Comparison of ENCODE assay signal across 1 cellular context in the genomic region with DNA sequence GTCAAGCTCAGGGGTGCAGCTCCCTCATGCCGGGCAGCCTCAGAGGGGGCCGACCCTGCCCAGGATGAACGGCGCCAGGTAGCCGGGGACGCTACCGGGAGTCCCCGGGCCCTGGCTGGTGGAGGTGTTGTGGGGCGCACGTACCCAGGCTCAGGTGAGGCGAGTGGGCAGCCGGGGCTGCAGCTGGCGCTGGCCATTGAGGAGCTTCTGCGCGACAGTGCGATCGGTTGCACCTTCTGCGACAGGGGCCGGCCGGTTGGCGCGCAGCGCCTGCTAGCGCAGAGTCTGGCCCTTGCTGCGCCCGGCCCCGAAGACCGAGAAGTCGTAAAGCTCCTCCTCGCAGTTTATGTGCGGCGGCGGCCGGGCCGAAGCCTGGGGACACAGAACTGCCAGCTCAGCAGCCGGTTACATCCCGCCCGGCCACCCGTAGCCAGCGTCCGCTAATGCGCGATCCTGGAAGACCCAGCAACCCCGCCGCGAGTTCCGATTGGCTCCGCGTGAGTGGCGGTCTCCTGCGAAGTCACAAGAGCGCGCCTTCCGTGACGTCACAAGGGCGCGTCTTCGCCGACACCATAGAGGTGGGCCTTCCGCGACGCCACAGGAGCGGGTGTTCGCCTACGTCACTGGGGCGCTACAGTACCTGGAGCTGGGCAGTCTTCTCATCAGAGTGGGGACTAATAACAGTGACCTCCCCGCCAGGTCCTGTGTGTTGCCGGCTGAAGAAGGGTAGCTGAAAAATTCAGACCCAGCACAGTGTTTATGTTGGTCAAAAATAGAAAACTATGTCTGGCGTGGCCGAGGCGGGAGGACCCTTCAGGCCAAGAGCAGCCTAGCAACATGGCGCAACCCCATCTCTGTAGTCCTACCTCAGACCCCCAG.
TF ChIP-seq lines count a peak whose summit lies in the region.
"Not testable (repeated sequence)": the region's sequence is repeated elsewhere in the genome, so short reads cannot be mapped to it uniquely, and the experiment has no call there.

No MANE protein-coding gene starts in this region.

TF ChIP-seq in HepG2, 621 proteins besides CTCF, POLR2A, EP300 and RAD21 (continued from another document and continues in another):
- TF ChIP-seq, protein P1, sequence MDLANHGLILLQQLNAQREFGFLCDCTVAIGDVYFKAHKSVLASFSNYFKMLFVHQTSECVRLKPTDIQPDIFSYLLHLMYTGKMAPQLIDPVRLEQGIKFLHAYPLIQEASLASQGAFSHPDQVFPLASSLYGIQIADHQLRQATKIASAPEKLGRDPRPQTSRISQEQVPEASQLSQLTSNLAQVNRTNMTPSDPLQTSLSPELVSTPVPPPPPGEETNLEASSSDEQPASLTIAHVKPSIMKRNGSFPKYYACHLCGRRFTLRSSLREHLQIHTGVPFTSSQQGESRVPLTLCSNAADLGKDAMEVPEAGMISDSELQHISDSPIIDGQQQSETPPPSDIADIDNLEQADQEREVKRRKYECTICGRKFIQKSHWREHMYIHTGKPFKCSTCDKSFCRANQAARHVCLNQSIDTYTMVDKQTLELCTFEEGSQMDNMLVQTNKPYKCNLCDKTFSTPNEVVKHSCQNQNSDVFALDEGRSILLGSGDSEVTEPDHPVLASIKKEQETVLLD (CRISPR knock-in tag; IDR thresholded peaks at IDR 0.05; ENCODE audit: low read depth) = peak; percentile 53; the same call in 1 of the 2 replicates
- TF ChIP-seq, protein P2, sequence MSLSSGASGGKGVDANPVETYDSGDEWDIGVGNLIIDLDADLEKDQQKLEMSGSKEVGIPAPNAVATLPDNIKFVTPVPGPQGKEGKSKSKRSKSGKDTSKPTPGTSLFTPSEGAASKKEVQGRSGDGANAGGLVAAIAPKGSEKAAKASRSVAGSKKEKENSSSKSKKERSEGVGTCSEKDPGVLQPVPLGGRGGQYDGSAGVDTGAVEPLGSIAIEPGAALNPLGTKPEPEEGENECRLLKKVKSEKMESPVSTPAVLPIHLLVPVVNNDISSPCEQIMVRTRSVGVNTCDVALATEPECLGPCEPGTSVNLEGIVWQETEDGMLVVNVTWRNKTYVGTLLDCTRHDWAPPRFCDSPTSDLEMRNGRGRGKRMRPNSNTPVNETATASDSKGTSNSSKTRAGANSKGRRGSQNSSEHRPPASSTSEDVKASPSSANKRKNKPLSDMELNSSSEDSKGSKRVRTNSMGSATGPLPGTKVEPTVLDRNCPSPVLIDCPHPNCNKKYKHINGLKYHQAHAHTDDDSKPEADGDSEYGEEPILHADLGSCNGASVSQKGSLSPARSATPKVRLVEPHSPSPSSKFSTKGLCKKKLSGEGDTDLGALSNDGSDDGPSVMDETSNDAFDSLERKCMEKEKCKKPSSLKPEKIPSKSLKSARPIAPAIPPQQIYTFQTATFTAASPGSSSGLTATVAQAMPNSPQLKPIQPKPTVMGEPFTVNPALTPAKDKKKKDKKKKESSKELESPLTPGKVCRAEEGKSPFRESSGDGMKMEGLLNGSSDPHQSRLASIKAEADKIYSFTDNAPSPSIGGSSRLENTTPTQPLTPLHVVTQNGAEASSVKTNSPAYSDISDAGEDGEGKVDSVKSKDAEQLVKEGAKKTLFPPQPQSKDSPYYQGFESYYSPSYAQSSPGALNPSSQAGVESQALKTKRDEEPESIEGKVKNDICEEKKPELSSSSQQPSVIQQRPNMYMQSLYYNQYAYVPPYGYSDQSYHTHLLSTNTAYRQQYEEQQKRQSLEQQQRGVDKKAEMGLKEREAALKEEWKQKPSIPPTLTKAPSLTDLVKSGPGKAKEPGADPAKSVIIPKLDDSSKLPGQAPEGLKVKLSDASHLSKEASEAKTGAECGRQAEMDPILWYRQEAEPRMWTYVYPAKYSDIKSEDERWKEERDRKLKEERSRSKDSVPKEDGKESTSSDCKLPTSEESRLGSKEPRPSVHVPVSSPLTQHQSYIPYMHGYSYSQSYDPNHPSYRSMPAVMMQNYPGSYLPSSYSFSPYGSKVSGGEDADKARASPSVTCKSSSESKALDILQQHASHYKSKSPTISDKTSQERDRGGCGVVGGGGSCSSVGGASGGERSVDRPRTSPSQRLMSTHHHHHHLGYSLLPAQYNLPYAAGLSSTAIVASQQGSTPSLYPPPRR (CRISPR knock-in tag; IDR thresholded peaks at IDR 0.05; ENCODE audit: borderline replicate concordance) = 0 out of 2 replicates have a peak, but pooled peaks have one; percentile 31
- TF ChIP-seq, protein P3, sequence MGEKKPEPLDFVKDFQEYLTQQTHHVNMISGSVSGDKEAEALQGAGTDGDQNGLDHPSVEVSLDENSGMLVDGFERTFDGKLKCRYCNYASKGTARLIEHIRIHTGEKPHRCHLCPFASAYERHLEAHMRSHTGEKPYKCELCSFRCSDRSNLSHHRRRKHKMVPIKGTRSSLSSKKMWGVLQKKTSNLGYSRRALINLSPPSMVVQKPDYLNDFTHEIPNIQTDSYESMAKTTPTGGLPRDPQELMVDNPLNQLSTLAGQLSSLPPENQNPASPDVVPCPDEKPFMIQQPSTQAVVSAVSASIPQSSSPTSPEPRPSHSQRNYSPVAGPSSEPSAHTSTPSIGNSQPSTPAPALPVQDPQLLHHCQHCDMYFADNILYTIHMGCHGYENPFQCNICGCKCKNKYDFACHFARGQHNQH (CRISPR knock-in tag; IDR thresholded peaks at IDR 0.05) = peak; percentile 63
- peak; percentile 64 for TF ChIP-seq POLR2AphosphoS5 (IDR thresholded peaks at IDR 0.05; ENCODE audit: low read depth, low read length)
- peak; percentile 80 for TF ChIP-seq CBFB (CRISPR knock-in tag; IDR thresholded peaks at IDR 0.05)
- 0 out of 2 replicates have a peak, but pooled peaks have one; percentile 53 for TF ChIP-seq NAIF1 (CRISPR knock-in tag; IDR thresholded peaks at IDR 0.05; ENCODE audit: borderline replicate concordance)
- TF ChIP-seq, protein P4, sequence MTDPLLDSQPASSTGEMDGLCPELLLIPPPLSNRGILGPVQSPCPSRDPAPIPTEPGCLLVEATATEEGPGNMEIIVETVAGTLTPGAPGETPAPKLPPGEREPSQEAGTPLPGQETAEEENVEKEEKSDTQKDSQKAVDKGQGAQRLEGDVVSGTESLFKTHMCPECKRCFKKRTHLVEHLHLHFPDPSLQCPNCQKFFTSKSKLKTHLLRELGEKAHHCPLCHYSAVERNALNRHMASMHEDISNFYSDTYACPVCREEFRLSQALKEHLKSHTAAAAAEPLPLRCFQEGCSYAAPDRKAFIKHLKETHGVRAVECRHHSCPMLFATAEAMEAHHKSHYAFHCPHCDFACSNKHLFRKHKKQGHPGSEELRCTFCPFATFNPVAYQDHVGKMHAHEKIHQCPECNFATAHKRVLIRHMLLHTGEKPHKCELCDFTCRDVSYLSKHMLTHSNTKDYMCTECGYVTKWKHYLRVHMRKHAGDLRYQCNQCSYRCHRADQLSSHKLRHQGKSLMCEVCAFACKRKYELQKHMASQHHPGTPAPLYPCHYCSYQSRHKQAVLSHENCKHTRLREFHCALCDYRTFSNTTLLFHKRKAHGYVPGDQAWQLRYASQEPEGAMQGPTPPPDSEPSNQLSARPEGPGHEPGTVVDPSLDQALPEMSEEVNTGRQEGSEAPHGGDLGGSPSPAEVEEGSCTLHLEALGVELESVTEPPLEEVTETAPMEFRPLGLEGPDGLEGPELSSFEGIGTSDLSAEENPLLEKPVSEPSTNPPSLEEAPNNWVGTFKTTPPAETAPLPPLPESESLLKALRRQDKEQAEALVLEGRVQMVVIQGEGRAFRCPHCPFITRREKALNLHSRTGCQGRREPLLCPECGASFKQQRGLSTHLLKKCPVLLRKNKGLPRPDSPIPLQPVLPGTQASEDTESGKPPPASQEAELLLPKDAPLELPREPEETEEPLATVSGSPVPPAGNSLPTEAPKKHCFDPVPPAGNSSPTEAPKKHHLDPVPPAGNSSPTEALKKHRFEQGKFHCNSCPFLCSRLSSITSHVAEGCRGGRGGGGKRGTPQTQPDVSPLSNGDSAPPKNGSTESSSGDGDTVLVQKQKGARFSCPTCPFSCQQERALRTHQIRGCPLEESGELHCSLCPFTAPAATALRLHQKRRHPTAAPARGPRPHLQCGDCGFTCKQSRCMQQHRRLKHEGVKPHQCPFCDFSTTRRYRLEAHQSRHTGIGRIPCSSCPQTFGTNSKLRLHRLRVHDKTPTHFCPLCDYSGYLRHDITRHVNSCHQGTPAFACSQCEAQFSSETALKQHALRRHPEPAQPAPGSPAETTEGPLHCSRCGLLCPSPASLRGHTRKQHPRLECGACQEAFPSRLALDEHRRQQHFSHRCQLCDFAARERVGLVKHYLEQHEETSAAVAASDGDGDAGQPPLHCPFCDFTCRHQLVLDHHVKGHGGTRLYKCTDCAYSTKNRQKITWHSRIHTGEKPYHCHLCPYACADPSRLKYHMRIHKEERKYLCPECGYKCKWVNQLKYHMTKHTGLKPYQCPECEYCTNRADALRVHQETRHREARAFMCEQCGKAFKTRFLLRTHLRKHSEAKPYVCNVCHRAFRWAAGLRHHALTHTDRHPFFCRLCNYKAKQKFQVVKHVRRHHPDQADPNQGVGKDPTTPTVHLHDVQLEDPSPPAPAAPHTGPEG (CRISPR knock-in tag; IDR thresholded peaks at IDR 0.05) = peak; percentile 71; the same call in 1 of the 2 replicates
- TF ChIP-seq GATAD1 (CRISPR knock-in tag; IDR thresholded peaks at IDR 0.05) = peak; percentile 99
- TF ChIP-seq PHF21A (CRISPR knock-in tag; IDR thresholded peaks at IDR 0.05) = peak; percentile 38; the same call in 1 of the 2 replicates
- TF ChIP-seq MYC (CRISPR knock-in tag; IDR thresholded peaks at IDR 0.05; ENCODE audit: borderline replicate concordance) = peak; percentile 58; the same call in 1 of the 2 replicates
- TF ChIP-seq SMARCC2 (IDR thresholded peaks at IDR 0.05) = peak; percentile 71; the same call in 1 of the 2 replicates
- peak; percentile 77 for TF ChIP-seq DR1 (CRISPR knock-in tag; IDR thresholded peaks at IDR 0.05)
- TF ChIP-seq, protein P5, sequence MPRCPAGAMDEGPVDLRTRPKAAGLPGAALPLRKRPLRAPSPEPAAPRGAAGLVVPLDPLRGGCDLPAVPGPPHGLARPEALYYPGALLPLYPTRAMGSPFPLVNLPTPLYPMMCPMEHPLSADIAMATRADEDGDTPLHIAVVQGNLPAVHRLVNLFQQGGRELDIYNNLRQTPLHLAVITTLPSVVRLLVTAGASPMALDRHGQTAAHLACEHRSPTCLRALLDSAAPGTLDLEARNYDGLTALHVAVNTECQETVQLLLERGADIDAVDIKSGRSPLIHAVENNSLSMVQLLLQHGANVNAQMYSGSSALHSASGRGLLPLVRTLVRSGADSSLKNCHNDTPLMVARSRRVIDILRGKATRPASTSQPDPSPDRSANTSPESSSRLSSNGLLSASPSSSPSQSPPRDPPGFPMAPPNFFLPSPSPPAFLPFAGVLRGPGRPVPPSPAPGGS (CRISPR knock-in tag; IDR thresholded peaks at IDR 0.05) = 0 out of 2 replicates have a peak, but pooled peaks have one; percentile 46
- TF ChIP-seq RXRB (CRISPR knock-in tag; IDR thresholded peaks at IDR 0.05; ENCODE audit: borderline replicate concordance) = peak; percentile 64; the same call in 1 of the 2 replicates
- TF ChIP-seq, protein P6, sequence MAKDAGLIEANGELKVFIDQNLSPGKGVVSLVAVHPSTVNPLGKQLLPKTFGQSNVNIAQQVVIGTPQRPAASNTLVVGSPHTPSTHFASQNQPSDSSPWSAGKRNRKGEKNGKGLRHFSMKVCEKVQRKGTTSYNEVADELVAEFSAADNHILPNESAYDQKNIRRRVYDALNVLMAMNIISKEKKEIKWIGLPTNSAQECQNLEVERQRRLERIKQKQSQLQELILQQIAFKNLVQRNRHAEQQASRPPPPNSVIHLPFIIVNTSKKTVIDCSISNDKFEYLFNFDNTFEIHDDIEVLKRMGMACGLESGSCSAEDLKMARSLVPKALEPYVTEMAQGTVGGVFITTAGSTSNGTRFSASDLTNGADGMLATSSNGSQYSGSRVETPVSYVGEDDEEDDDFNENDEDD (CRISPR knock-in tag; IDR thresholded peaks at IDR 0.05; ENCODE audit: borderline replicate concordance) = peak; percentile 95
- peak; percentile 66 for TF ChIP-seq ZNF709 (CRISPR knock-in tag; IDR thresholded peaks at IDR 0.05)
- peak; percentile 83 for TF ChIP-seq PHF8 (CRISPR knock-in tag; IDR thresholded peaks at IDR 0.05)
- TF ChIP-seq SAP130 (CRISPR knock-in tag; IDR thresholded peaks at IDR 0.05; ENCODE audit: low read depth) = peak; percentile 90
- TF ChIP-seq, protein P7, sequence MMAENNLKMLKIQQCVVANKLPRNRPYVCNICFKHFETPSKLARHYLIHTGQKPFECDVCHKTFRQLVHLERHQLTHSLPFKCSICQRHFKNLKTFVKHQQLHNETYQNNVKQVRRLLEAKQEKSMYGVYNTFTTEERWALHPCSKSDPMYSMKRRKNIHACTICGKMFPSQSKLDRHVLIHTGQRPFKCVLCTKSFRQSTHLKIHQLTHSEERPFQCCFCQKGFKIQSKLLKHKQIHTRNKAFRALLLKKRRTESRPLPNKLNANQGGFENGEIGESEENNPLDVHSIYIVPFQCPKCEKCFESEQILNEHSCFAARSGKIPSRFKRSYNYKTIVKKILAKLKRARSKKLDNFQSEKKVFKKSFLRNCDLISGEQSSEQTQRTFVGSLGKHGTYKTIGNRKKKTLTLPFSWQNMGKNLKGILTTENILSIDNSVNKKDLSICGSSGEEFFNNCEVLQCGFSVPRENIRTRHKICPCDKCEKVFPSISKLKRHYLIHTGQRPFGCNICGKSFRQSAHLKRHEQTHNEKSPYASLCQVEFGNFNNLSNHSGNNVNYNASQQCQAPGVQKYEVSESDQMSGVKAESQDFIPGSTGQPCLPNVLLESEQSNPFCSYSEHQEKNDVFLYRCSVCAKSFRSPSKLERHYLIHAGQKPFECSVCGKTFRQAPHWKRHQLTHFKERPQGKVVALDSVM (CRISPR knock-in tag; IDR thresholded peaks at IDR 0.05) = peak; percentile 20; the same call in 1 of the 2 replicates
- TF ChIP-seq, protein P8, sequence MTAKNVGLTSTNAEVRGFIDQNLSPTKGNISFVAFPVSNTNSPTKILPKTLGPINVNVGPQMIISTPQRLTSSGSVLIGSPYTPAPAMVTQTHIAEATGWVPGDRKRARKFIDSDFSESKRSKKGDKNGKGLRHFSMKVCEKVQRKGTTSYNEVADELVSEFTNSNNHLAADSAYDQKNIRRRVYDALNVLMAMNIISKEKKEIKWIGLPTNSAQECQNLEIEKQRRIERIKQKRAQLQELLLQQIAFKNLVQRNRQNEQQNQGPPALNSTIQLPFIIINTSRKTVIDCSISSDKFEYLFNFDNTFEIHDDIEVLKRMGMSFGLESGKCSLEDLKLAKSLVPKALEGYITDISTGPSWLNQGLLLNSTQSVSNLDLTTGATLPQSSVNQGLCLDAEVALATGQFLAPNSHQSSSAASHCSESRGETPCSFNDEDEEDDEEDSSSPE (CRISPR knock-in tag; IDR thresholded peaks at IDR 0.05) = peak; percentile 93
- TF ChIP-seq KDM2A (CRISPR knock-in tag; IDR thresholded peaks at IDR 0.05; ENCODE audit: borderline replicate concordance, low read depth) = peak; percentile 68
- 0 out of 2 replicates have a peak, but pooled peaks have one; percentile 37 for TF ChIP-seq JUND (CRISPR knock-in tag; IDR thresholded peaks at IDR 0.05)
- TF ChIP-seq POGZ (CRISPR knock-in tag; IDR thresholded peaks at IDR 0.05) = peak; percentile 97
- 0 out of 2 replicates have a peak, but pooled peaks have one; percentile 26 for TF ChIP-seq ZIK1 (CRISPR knock-in tag; IDR thresholded peaks at IDR 0.05; ENCODE audit: borderline replicate concordance, low read depth)
- TF ChIP-seq, protein P9, sequence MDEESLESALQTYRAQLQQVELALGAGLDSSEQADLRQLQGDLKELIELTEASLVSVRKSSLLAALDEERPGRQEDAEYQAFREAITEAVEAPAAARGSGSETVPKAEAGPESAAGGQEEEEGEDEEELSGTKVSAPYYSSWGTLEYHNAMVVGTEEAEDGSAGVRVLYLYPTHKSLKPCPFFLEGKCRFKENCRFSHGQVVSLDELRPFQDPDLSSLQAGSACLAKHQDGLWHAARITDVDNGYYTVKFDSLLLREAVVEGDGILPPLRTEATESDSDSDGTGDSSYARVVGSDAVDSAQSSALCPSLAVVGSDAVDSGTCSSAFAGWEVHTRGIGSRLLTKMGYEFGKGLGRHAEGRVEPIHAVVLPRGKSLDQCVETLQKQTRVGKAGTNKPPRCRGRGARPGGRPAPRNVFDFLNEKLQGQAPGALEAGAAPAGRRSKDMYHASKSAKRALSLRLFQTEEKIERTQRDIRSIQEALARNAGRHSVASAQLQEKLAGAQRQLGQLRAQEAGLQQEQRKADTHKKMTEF (CRISPR knock-in tag; IDR thresholded peaks at IDR 0.05) = peak; percentile 77
- TF ChIP-seq LCORL (IDR thresholded peaks at IDR 0.05) = not testable (repeated sequence)
- TF ChIP-seq LCORL (CRISPR knock-in tag; IDR thresholded peaks at IDR 0.05) = peak; percentile 62; the same call in 1 of the 2 replicates
